In the genomic region with DNA sequence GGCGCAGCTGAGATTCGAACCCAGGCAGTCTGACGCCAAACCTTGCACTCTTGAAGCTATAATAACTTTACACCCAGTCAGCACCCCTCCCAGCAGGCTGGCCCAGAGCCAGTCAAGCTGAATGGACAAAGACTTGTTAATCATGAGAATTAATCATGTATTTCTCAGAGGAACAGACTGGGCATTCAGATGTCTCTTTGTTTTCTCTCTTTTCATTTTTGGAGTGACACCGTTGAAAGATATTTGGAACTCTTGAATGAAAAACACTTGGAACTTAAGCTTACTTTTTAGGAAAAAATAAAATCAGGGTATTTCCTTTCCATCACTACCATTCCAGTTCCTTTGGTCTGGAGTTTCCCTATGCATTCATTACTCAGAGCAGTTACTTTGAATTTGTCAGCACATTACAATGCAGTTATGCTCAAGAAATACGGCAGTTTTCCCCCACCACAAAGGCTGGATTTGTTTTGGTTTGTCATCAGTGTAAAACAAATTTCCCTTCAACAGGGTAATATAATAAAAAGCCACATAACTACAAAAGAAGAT, we compare ENCODE assay signal across 11 cellular contexts. TPM values are rescaled to one million over a fixed set of nuclear protein-coding genes. Genes with fewer than 3 reads are reported as not detected.
DNase-seq lines count a peak whose midpoint lies in the region; TF ChIP-seq lines count a peak whose summit lies in the region.
"Had no signal": no experiment of that assay in that cellular context is flagged by ENCODE, and none has a peak within 500 bp of the region (broad histone marks: within the 10 kb centered on the region; RNA-seq: fewer than 3 reads in every experiment).

No MANE protein-coding gene starts in this region.

- H3K4me3 ChIP-seq in fibroblast of pulmonary artery (replicated peaks; ENCODE audit: low read depth, low read length) (no peak overlapping the region), colonic mucosa (no peak overlapping the region)
- H3K4me3 ChIP-seq: esophagus muscularis mucosa had no signal

- CTCF ChIA-PET in RWPE1 (lab: Yijun Ruan, JAX), result interaction anchor here (0.7 to 1.1 kb wide), 2 partner anchors 33 to 49 kb away, joined by 3 read pairs; no protein-coding TSS in a partner anchor

- H3K4me1 Mint-ChIP-seq in activated naive CD8-positive, alpha-beta T cell treated with anti-CD3 and anti-CD28 coated beads for 36 hours, result no peaks in the 10 kb centered on the region

- no peaks in the 10 kb centered on the region for H3K27me3 ChIP-seq in colonic mucosa
- H3K27me3 ChIP-seq: esophagus muscularis mucosa had no signal

- POLR2A ChIA-PET in RWPE1 (lab: Yijun Ruan, JAX; ENCODE audit: low non-redundant PET), result no interaction called here

- TF ChIP-seq CTCF in RWPE1 (conservative IDR thresholded peaks at IDR 0.05; ENCODE audit: low read depth) (no peak), fibroblast of pulmonary artery (IDR thresholded peaks at IDR 0.05; ENCODE audit: low read length, missing control alignments) (no peak), colonic mucosa (IDR thresholded peaks at IDR 0.05) (no peak)

- intact Hi-C loops in colonic mucosa (cut with DNase I), result no loop called here

- peaks cover 7% of the 10 kb centered on the region for H3K27me3 Mint-ChIP-seq in activated naive CD8-positive, alpha-beta T cell treated with anti-CD3 and anti-CD28 coated beads for 36 hours

- no peaks in the 10 kb centered on the region for H3K36me3 Mint-ChIP-seq in activated naive CD8-positive, alpha-beta T cell treated with anti-CD3 and anti-CD28 coated beads for 36 hours

- no peak overlapping the region for H3K4me3 Mint-ChIP-seq in activated naive CD8-positive, alpha-beta T cell treated with anti-CD3 and anti-CD28 coated beads for 36 hours
- H3K4me3 Mint-ChIP-seq: activated T-cell treated with anti-CD3 and anti-CD28 coated beads, Interleukin-2, amount 50 U/mL, for 72 hours had no signal

- no peak overlapping the region for H3K9ac ChIP-seq in colonic mucosa (ENCODE audit: low read depth in 2 of 2, low read length in 2 of 2)

- H3K9me3 Mint-ChIP-seq in activated naive CD8-positive, alpha-beta T cell treated with anti-CD3 and anti-CD28 coated beads for 36 hours, result no peaks in the 10 kb centered on the region

- H3K4me1 ChIP-seq in colonic mucosa, result no peaks in the 10 kb centered on the region

- H3K27ac ChIP-seq in RWPE1 (no peak overlapping the region; the same call in 1 of the 2 replicates), colonic mucosa (no peak overlapping the region)
- H3K27ac ChIP-seq: esophagus muscularis mucosa had no signal

- DNase-seq in EL, result peak; percentile 92
- peak; percentile 73 for DNase-seq in RWPE1 (ENCODE audit: low spot score)
- DNase-seq in fibroblast of pulmonary artery (ENCODE audit: low read depth), result peak; percentile 84
- DNase-seq in pons (ENCODE audit: low spot score), result peak; percentile 88
- no peak for DNase-seq in NCI-H524 (lab: John Stamatoyannopoulos, UW)
- no peak for DNase-seq in NK-92 (lab: John Stamatoyannopoulos, UW; ENCODE audit: unreplicated experiment)
- DNase-seq in colonic mucosa, result no peak
- no peak for DNase-seq in activated naive CD8-positive, alpha-beta T cell treated with anti-CD3 and anti-CD28 coated beads for 36 hours
- DNase-seq: activated T-cell treated with anti-CD3 and anti-CD28 coated beads, Interleukin-2, amount 50 U/mL, for 72 hours; NCI-H1694 had no signal

- no peak overlapping the region for H3K27ac Mint-ChIP-seq in activated naive CD8-positive, alpha-beta T cell treated with anti-CD3 and anti-CD28 coated beads for 36 hours
- H3K27ac Mint-ChIP-seq: activated T-cell treated with anti-CD3 and anti-CD28 coated beads, Interleukin-2, amount 50 U/mL, for 72 hours had no signal

- no peaks in the 10 kb centered on the region for H3K9me3 ChIP-seq in colonic mucosa
- H3K9me3 ChIP-seq: esophagus muscularis mucosa had no signal

- H3K36me3 ChIP-seq in colonic mucosa, result no peaks in the 10 kb centered on the region
- H3K36me3 ChIP-seq: esophagus muscularis mucosa had no signal

RNA-seq across cellular contexts. Expression of a gene that starts 22.5 kb away (rescaled TPM):
- total RNA-seq in colonic mucosa, result 1 to 10 TPM; 2.3 to 7.0 TPM
- total RNA-seq in activated naive CD8-positive, alpha-beta T cell treated with anti-CD3 and anti-CD28 coated beads for 36 hours, result not detected
- total RNA-seq: activated T-cell treated with anti-CD3 and anti-CD28 coated beads, Interleukin-2, amount 50 U/mL, for 72 hours had no signal

Comparison
In these comparisons a context has a peak if more than half of its experiments do, and no peak if none do; other contexts are left out.
1. DNase-seq: peak in EL (single experiment), RWPE1 (single experiment), fibroblast of pulmonary artery (single experiment) and pons (single experiment); none in NCI-H524 (0 of 2), NK-92 (single experiment), colonic mucosa (single experiment) and activated naive CD8-positive, alpha-beta T cell treated with anti-CD3 and anti-CD28 coated beads for 36 hours (single experiment).